1 cellular context compared by ENCODE assay signal in the genomic region with DNA sequence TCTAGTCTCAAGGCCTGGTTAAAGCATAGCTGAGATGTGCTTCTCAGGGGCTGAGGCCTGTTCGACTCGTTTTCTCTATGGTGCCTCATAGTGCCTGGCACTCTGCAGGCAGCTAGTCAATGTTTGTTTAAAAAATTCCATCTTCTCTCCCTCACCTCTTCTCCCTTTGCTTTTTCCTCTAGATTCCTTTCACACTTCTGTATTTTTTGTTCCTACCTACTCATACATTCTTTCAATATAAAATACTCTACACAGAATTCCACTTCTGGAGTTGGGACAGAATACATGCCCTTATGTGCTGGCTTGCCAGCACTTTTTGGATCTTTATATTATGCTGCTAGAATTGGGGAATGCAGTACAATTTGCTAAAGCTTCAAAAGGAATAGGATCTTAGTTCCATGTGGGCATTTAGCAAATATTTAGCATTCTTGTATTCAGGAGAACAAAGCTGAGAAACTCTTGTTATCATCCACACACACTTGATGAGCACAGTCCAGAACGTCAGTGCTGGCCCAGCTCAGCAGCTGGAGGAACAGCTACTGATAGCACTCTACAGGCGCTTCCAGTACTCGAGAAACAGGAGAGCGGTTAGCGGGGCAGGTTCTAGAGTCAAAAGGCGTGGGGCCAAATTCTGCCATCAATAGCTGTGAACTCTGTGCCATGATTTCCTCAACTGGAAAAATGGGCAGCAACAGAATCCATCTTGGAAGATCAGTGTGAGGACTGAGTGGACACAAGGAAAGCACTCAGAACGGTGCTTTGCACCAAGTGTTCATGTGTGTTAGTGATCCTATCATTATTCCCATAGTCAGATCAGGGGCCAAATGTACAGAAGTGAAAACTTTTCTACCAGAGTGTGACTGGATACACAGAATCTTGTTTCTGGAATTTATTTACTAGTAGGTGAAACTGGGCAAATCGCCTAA.
TF ChIP-seq lines count a peak whose summit lies in the region.

No MANE protein-coding gene starts in this region.

TF ChIP-seq in IMR-90, 13 proteins besides CTCF, POLR2A, EP300 and RAD21 (continued from another document):
- TF ChIP-seq NFE2L2 (IDR thresholded peaks at IDR 0.05; ENCODE audit: low read depth, low read length) (no peak), CEBPB (IDR thresholded peaks at IDR 0.05; ENCODE audit: low read depth, low read length) (no peak), BHLHE40 (IDR thresholded peaks at IDR 0.05; ENCODE audit: low read depth, low read length) (no peak), FOS (IDR thresholded peaks at IDR 0.05; ENCODE audit: low read depth, low read length) (no peak), MXI1 (IDR thresholded peaks at IDR 0.05; ENCODE audit: borderline replicate concordance, low read depth, low read length) (no peak), RCOR1 (IDR thresholded peaks at IDR 0.05; ENCODE audit: insufficient replicate concordance, low read length) (no peak), MAZ (IDR thresholded peaks at IDR 0.05; ENCODE audit: borderline replicate concordance, low read depth, low read length) (no peak), CHD1 (IDR thresholded peaks at IDR 0.05; ENCODE audit: low read depth, low read length) (no peak)
- TF ChIP-seq, protein P1, sequence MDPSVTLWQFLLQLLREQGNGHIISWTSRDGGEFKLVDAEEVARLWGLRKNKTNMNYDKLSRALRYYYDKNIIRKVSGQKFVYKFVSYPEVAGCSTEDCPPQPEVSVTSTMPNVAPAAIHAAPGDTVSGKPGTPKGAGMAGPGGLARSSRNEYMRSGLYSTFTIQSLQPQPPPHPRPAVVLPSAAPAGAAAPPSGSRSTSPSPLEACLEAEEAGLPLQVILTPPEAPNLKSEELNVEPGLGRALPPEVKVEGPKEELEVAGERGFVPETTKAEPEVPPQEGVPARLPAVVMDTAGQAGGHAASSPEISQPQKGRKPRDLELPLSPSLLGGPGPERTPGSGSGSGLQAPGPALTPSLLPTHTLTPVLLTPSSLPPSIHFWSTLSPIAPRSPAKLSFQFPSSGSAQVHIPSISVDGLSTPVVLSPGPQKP (IDR thresholded peaks at IDR 0.05; ENCODE audit: borderline replicate concordance, low read depth, low read length): no peak
- TF ChIP-seq, protein P2, sequence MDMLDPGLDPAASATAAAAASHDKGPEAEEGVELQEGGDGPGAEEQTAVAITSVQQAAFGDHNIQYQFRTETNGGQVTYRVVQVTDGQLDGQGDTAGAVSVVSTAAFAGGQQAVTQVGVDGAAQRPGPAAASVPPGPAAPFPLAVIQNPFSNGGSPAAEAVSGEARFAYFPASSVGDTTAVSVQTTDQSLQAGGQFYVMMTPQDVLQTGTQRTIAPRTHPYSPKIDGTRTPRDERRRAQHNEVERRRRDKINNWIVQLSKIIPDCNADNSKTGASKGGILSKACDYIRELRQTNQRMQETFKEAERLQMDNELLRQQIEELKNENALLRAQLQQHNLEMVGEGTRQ (IDR thresholded peaks at IDR 0.05; ENCODE audit: low read depth, low read length): no peak
